ENCODE assay signal across 8 cellular contexts in genomic region chr1:151612506-151613274, GRCh38. TPM values are rescaled to one million over a fixed set of nuclear protein-coding genes. Genes with fewer than 3 reads are reported as not detected.
A peak's percentile ranks its signal among the peaks of the same experiment; 100 is the strongest.
DNase-seq lines count a peak whose midpoint lies in the region; ATAC-seq and TF ChIP-seq lines count a peak whose summit lies in the region.

No MANE protein-coding gene starts in this region.

- H3K27me3 Mint-ChIP-seq in brain, result peaks cover 7% of the 10 kb centered on the region

- peaks cover 52% of the 10 kb centered on the region for H3K4me1 Mint-ChIP-seq in brain

- DNase-seq in RPMI8226 (peak; percentile 33), iPS-NIHi7 (ENCODE audit: extremely low spot score) (peak; percentile 37), spleen (no peak), HuH-7.5 (ENCODE audit: low spot score) (no peak)

- no peaks in the 10 kb centered on the region for H3K9me3 Mint-ChIP-seq in brain

- TF ChIP-seq POLR2A in spleen (IDR thresholded peaks at IDR 0.05), result no peak

- H3K36me3 ChIP-seq in spleen, result peaks cover 0 to 18% (median 0%) of the 10 kb centered on the region in 6 donors

- no peaks in the 10 kb centered on the region for H3K27me3 ChIP-seq in spleen (replicated peaks in 1 of 7)

- intact Hi-C loops in spleen (cut with DNase I; ENCODE audit: low total_unique reads), result no loop called here

- 1 to 4% (median 2%) methylated on average over 29 to 44 of the region's 44 CpGs for WGBS in spleen, 5 donors

- peak; percentile 16 for ATAC-seq in HG02588 (IDR thresholded peaks at IDR 0.05; ENCODE audit: unreplicated experiment)
- no peak for ATAC-seq in HG03469 (IDR thresholded peaks at IDR 0.05; ENCODE audit: unreplicated experiment)

- no peaks in the 10 kb centered on the region for H3K9me3 ChIP-seq in spleen

- H3K4me1 ChIP-seq in spleen, result peaks cover 0 to 63% (median 46%) of the 10 kb centered on the region in 6 donors

- H3K27ac ChIP-seq in spleen, result peak overlapping the region; percentile 94 to 100 (median 96)

- no peak for TF ChIP-seq CTCF in brain (conservative IDR thresholded peaks at IDR 0.05)
- TF ChIP-seq CTCF in spleen (IDR thresholded peaks at IDR 0.05 in 8 of 11, conservative IDR thresholded peaks at IDR 0.05 in 3 of 11), result no peak

- peak overlapping the region; percentile 94 to 100 (median 97) for H3K4me3 Mint-ChIP-seq in brain

- peak overlapping the region; percentile 62 for H3K4me3 ChIP-seq in GM08714 (ENCODE audit: low read length)
- peak overlapping the region; percentile 95 to 100 (median 98) for H3K4me3 ChIP-seq in spleen

- H3K27ac Mint-ChIP-seq in brain, result peak overlapping the region; percentile 96 to 98 (median 97)

- H3K36me3 Mint-ChIP-seq in brain, result peaks cover 19% of the 10 kb centered on the region

RNA-seq across cellular contexts. Expression of gene SNX27, which starts 0.8 kb away (rescaled TPM):
- 9.1 TPM for polyA plus RNA-seq in brain (ENCODE audit: insufficient read depth, low read depth, low replicate concordance)
- 10 to 100 TPM; 40.4 to 69.6 (median 53.5) TPM for total RNA-seq in spleen
- polyA plus RNA-seq in spleen, result 1 to 10 TPM; 3.1 to 9.0 (median 3.6) TPM

Comparison
In these comparisons a context has a peak if more than half of its experiments do, and no peak if none do; other contexts are left out.
1. DNase-seq: peak in RPMI8226 (single experiment) and iPS-NIHi7 (single experiment); none in spleen (single experiment) and HuH-7.5 (single experiment).